Comparison of ENCODE assay signal across 12 cellular contexts in genomic region chr1:27618341-27619067, GRCh38. TPM values are rescaled to one million over a fixed set of nuclear protein-coding genes. Genes with fewer than 3 reads are reported as not detected.
DNase-seq lines count a peak whose midpoint lies in the region; ATAC-seq and TF ChIP-seq lines count a peak whose summit lies in the region.
"Had no signal": no experiment of that assay in that cellular context is flagged by ENCODE, and none has a peak within 500 bp of the region (broad histone marks: within the 10 kb centered on the region; RNA-seq: fewer than 3 reads in every experiment).

No MANE protein-coding gene starts in this region.

- CTCF ChIA-PET in activated CD4-positive, alpha-beta T cell treated with anti-CD3 and anti-CD28 coated beads for 36 hours (lab: Charles Lee): interaction anchor here (0.6 to 3.9 kb wide), 9 partner anchors 10 to 1229 kb away, joined by 3 to 14 read pairs (median 3); no protein-coding TSS in a partner anchor
- CTCF ChIA-PET in GM10248 (lab: Yijun Ruan, JAX): interaction anchor here (0.8 to 11.4 kb wide), 6 partner anchors 9 to 51 kb away, joined by 3 to 72 read pairs (median 6); no protein-coding TSS in a partner anchor

- H3K4me1 Mint-ChIP-seq in activated CD4-positive, alpha-beta T cell treated with anti-CD3 and anti-CD28 coated beads for 36 hours: peaks cover 48% of the 10 kb centered on the region
- peaks cover 44% of the 10 kb centered on the region for H3K4me1 Mint-ChIP-seq in T-helper 1 cell treated with Interleukin-12 subunit alpha and Interleukin-12 subunit beta and Interleukin-4 antibody, amounts not matched to agents 30 μg/mL and 1 μg/mL, for 36 hours (ENCODE audit: low read depth)

- POLR2A ChIA-PET in activated CD4-positive, alpha-beta T cell treated with anti-CD3 and anti-CD28 coated beads for 36 hours (lab: Charles Lee): no interaction called here
- POLR2A ChIA-PET in GM10248 (lab: Yijun Ruan, JAX): interaction anchor here (1.0 to 1.3 kb wide), 2 partner anchors 8 to 44 kb away, joined by 3 to 4 read pairs; no protein-coding TSS in a partner anchor

- no peaks in the 10 kb centered on the region for H3K9me3 Mint-ChIP-seq in activated CD4-positive, alpha-beta T cell treated with anti-CD3 and anti-CD28 coated beads for 36 hours (ENCODE audit: low read depth)
- no peaks in the 10 kb centered on the region for H3K9me3 Mint-ChIP-seq in T-helper 1 cell treated with Interleukin-12 subunit alpha and Interleukin-12 subunit beta and Interleukin-4 antibody, amounts not matched to agents 30 μg/mL and 1 μg/mL, for 36 hours

- H3K27ac Mint-ChIP-seq in activated CD4-positive, alpha-beta T cell treated with anti-CD3 and anti-CD28 coated beads for 36 hours: peak overlapping the region; percentile 55
- peak overlapping the region; percentile 89 for H3K27ac Mint-ChIP-seq in T-helper 1 cell treated with Interleukin-12 subunit alpha and Interleukin-12 subunit beta and Interleukin-4 antibody, amounts not matched to agents 30 μg/mL and 1 μg/mL, for 36 hours

- TF ChIP-seq CTCF in GM10248 (IDR thresholded peaks at IDR 0.05; ENCODE audit: control extremely low read depth, extremely low read depth, low read depth, missing control alignments): no peak

- H3K27me3 Mint-ChIP-seq in activated CD4-positive, alpha-beta T cell treated with anti-CD3 and anti-CD28 coated beads for 36 hours: no peaks in the 10 kb centered on the region
- H3K27me3 Mint-ChIP-seq in T-helper 1 cell treated with Interleukin-12 subunit alpha and Interleukin-12 subunit beta and Interleukin-4 antibody, amounts not matched to agents 30 μg/mL and 1 μg/mL, for 36 hours (ENCODE audit: low read depth): no peaks in the 10 kb centered on the region

- peak overlapping the region; percentile 1 for H3K4me3 Mint-ChIP-seq in activated CD4-positive, alpha-beta T cell treated with anti-CD3 and anti-CD28 coated beads for 36 hours
- H3K4me3 Mint-ChIP-seq in T-helper 1 cell treated with Interleukin-12 subunit alpha and Interleukin-12 subunit beta and Interleukin-4 antibody, amounts not matched to agents 30 μg/mL and 1 μg/mL, for 36 hours: peak overlapping the region; percentile 55

- no peaks in the 10 kb centered on the region for H3K36me3 Mint-ChIP-seq in activated CD4-positive, alpha-beta T cell treated with anti-CD3 and anti-CD28 coated beads for 36 hours (ENCODE audit: low read depth)
- H3K36me3 Mint-ChIP-seq in T-helper 1 cell treated with Interleukin-12 subunit alpha and Interleukin-12 subunit beta and Interleukin-4 antibody, amounts not matched to agents 30 μg/mL and 1 μg/mL, for 36 hours (ENCODE audit: low read depth): peaks cover 2% of the 10 kb centered on the region

- peak; percentile 79 for ATAC-seq in activated CD4-positive, alpha-beta T cell treated with anti-CD3 and anti-CD28 coated beads for 36 hours
- ATAC-seq in stimulated activated naive CD8-positive, alpha-beta T cell treated with anti-CD3 and anti-CD28 coated beads, Interleukin-15, Interleukin-2, amounts not matched to agents 100 U/mL and 50 U/mL, for 24 hours: peak; percentile 71
- no peak for ATAC-seq in GM21515 (IDR thresholded peaks at IDR 0.05; ENCODE audit: unreplicated experiment)
- ATAC-seq in GM21390 (IDR thresholded peaks at IDR 0.05; ENCODE audit: unreplicated experiment): no peak
- ATAC-seq: A549 had no signal

- intact Hi-C loops in activated CD4-positive, alpha-beta T cell treated with anti-CD3 and anti-CD28 coated beads for 36 hours (cut with DNase I, micrococcal nuclease): no loop called here

- DNase-seq in activated CD4-positive, alpha-beta T cell treated with anti-CD3 and anti-CD28 coated beads for 36 hours: peak; percentile 51
- no peak for DNase-seq in activated CD4-positive, alpha-beta T cell treated with anti-CD3 and anti-CD28 coated beads for 1 hour
- DNase-seq in central memory CD4-positive, alpha-beta T cell: peak; percentile 58
- DNase-seq in stimulated activated naive CD8-positive, alpha-beta T cell treated with anti-CD3 and anti-CD28 coated beads, Interleukin-15, Interleukin-2, amounts not matched to agents 100 U/mL and 50 U/mL, for 24 hours: peak; percentile 38
- DNase-seq in GM10248 (ENCODE audit: extremely low spot score): no peak
- DNase-seq: kidney, NCI-H2081 treated with DMSO at 0.1 percent for 48 hours had no signal

RNA-seq across cellular contexts. Expression of gene AHDC1, which starts 14.6 kb away (rescaled TPM):
- total RNA-seq in activated CD4-positive, alpha-beta T cell treated with anti-CD3 and anti-CD28 coated beads for 36 hours: 10 to 100 TPM; 10.3 to 12.1 TPM

RNA-seq across cellular contexts. Expression of gene FGR, which starts 16.5 kb away (rescaled TPM):
- total RNA-seq in activated CD4-positive, alpha-beta T cell treated with anti-CD3 and anti-CD28 coated beads for 36 hours: under 1 TPM in 1 of 2 experiments, not detected in 1; 0.11 TPM
- total RNA-seq: G401 had no signal

RNA-seq across cellular contexts. Expression of gene IFI6, which starts 53.5 kb away (rescaled TPM):
- total RNA-seq in activated CD4-positive, alpha-beta T cell treated with anti-CD3 and anti-CD28 coated beads for 36 hours: 10 to 100 TPM; 41.8 to 62.5 TPM

Comparison
In these comparisons a context has a peak if more than half of its experiments do, and no peak if none do; other contexts are left out.
1. DNase-seq: peak in activated CD4-positive, alpha-beta T cell treated with anti-CD3 and anti-CD28 coated beads for 36 hours (single experiment), central memory CD4-positive, alpha-beta T cell (single experiment) and stimulated activated naive CD8-positive, alpha-beta T cell treated with anti-CD3 and anti-CD28 coated beads, Interleukin-15, Interleukin-2, amounts not matched to agents 100 U/mL and 50 U/mL, for 24 hours (single experiment); none in activated CD4-positive, alpha-beta T cell treated with anti-CD3 and anti-CD28 coated beads for 1 hour (single experiment) and GM10248 (single experiment).
2. ATAC-seq: peak in activated CD4-positive, alpha-beta T cell treated with anti-CD3 and anti-CD28 coated beads for 36 hours (single experiment) and stimulated activated naive CD8-positive, alpha-beta T cell treated with anti-CD3 and anti-CD28 coated beads, Interleukin-15, Interleukin-2, amounts not matched to agents 100 U/mL and 50 U/mL, for 24 hours (single experiment); none in GM21515 (single experiment) and GM21390 (single experiment).